8 cellular contexts compared by ENCODE assay signal in the genomic region with DNA sequence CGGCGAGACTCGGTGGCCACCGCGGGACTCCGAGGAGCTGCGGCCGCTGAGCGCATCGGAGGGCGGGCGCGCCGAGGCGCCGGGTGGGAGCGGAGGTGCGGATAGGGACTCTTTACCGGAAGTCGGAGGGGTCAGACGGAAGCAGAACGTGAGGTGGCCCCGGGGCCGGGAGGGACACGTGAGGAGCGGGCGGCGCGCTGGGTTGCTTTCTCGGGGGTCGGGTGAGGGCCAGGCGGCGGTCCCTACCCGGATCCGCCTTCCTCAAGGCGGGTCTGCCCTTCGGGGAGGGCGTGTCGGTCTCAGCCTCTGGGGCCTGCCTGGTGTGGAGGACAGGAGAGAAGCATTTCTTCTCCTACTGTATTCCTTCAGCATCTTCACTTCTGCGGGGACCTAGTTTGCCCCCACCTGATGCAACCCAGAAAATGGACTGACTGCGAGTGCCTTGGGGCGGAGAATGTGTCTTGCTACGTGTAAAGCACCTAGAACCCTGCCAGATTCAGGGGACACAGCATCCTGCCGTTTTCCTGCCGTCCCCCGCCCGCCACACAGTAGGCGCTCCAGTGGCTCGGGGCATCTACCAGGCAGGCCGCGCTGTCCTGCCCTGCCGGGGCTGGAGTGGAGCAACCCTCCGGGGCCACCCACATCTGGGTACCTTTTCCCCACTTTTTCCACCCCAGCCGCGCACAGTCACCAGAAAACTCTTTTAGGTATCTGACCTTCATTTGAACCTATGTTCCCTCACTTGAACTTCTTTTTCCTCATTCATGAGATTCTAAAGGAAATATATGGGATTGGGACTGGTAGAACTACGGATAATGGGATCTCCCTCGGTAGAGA. TPM values are rescaled to one million over a fixed set of nuclear protein-coding genes. Genes with fewer than 3 reads are reported as not detected.
A peak's percentile ranks its signal among the peaks of the same experiment; 100 is the strongest.
DNase-seq lines count a peak whose midpoint lies in the region; ATAC-seq and TF ChIP-seq lines count a peak whose summit lies in the region.

No MANE protein-coding gene starts in this region.

- H3K9me3 Mint-ChIP-seq in activated T-cell treated with anti-CD3 and anti-CD28 coated beads, Interleukin-2, amount 50 U/mL, for 4 hours: no peaks in the 10 kb centered on the region

- no peak overlapping the region; the same call in 2 of the 3 replicates for H2BK15ac ChIP-seq in IMR-90 (ENCODE audit: low read depth, low read length)

- H3K56ac ChIP-seq in IMR-90 (ENCODE audit: extremely low read depth, insufficient read depth, low read length): peak overlapping the region; percentile 97

- H4K8ac ChIP-seq in IMR-90 (ENCODE audit: low read depth in 2 of 2, low read length in 2 of 2): peak overlapping the region; percentile 98

- H4K91ac ChIP-seq in IMR-90 (ENCODE audit: insufficient read depth, low read depth, low read length): peak overlapping the region; percentile 96

- H3K23ac ChIP-seq in IMR-90 (ENCODE audit: low read depth, low read length): peak overlapping the region; percentile 98; the same call in 1 of the 2 replicates

- WGBS in IMR-90 (ENCODE audit: extremely low coverage in 2 of 2, insufficient read length in 1 of 2), 2 experiments: 3% methylated on average over 22 of the region's 57 CpGs; no CpG with 5 or more reads in 1 of the 2 experiments

- peak overlapping the region; percentile 100 for H2BK5ac ChIP-seq in IMR-90 (ENCODE audit: low read depth, low read length, poor library complexity, severe bottlenecking)

- peak overlapping the region; percentile 87 for H4K5ac ChIP-seq in IMR-90 (ENCODE audit: low read depth, low read length)

- no peaks in the 10 kb centered on the region for H3K27me3 Mint-ChIP-seq in activated T-cell treated with anti-CD3 and anti-CD28 coated beads, Interleukin-2, amount 50 U/mL, for 4 hours (ENCODE audit: low read depth)

- peak overlapping the region; percentile 85 for H3K14ac ChIP-seq in IMR-90 (replicated peaks; ENCODE audit: low read depth, low read length)

- peak overlapping the region; percentile 98 for H2AK9ac ChIP-seq in IMR-90 (replicated peaks; ENCODE audit: low read depth, low read length, poor library complexity)

- DNase-seq in DMS 273 treated with DMSO at 0.1 percent for 48 hours (lab: John Stamatoyannopoulos, UW) (peak; percentile 85), IMR-90 (peak; percentile 95), OCI-M1 (lab: John Stamatoyannopoulos, UW) (peak; percentile 91)
- peak; percentile 84 for DNase-seq in activated T-cell treated with anti-CD3 and anti-CD28 coated beads, Interleukin-2, amount 50 U/mL, for 4 hours
- DNase-seq in stimulated activated CD8-positive, alpha-beta memory T cell treated with anti-CD3 and anti-CD28 coated beads, Interleukin-4, amount 100 ng/mL, for 4 hours (ENCODE audit: low read depth in 2 of 2, low spot score in 1 of 2): peak; percentile 67 to 85

- CTCF ChIA-PET in IMR-90 (lab: Yijun Ruan, JAX): no interaction called here

- H2AK5ac ChIP-seq in IMR-90 (ENCODE audit: low read depth, low read length): peak overlapping the region; percentile 60

- H3K27me3 ChIP-seq in IMR-90 (ENCODE audit: control insufficient read depth, insufficient read depth, low read length): no peaks in the 10 kb centered on the region
- no peaks in the 10 kb centered on the region for H3K27me3 ChIP-seq in mucosa of stomach (ENCODE audit: control insufficient read depth, insufficient read depth, low read length)

- peak; percentile 69 for ATAC-seq in GM21528 (IDR thresholded peaks at IDR 0.05; ENCODE audit: low FRiP score, unreplicated experiment)
- ATAC-seq in IMR-90 (ENCODE audit: low read depth): peak; percentile 89
- peak; percentile 89 to 90 for ATAC-seq in activated T-cell treated with anti-CD3 and anti-CD28 coated beads, Interleukin-2, amount 50 U/mL, for 4 hours
- ATAC-seq in esophagus mucosa: peak; percentile 82

- no peak for TF ChIP-seq CTCF in IMR-90 (conservative IDR thresholded peaks at IDR 0.05; ENCODE audit: low read depth, low read length)

- H3K36me3 Mint-ChIP-seq in activated T-cell treated with anti-CD3 and anti-CD28 coated beads, Interleukin-2, amount 50 U/mL, for 4 hours (ENCODE audit: insufficient read depth): no peaks in the 10 kb centered on the region

- H3K4me3 Mint-ChIP-seq in activated T-cell treated with anti-CD3 and anti-CD28 coated beads, Interleukin-2, amount 50 U/mL, for 4 hours: peak overlapping the region; percentile 86

- peak overlapping the region; percentile 94 for H2BK120ac ChIP-seq in IMR-90 (ENCODE audit: low read depth, low read length)

- POLR2A ChIA-PET in IMR-90 (lab: Charles Lee; ENCODE audit: unreplicated experiment): no interaction called here

- peak overlapping the region; percentile 95 for H3K9ac ChIP-seq in IMR-90 (ENCODE audit: low read depth, low read length)
- peak overlapping the region; percentile 76 for H3K9ac ChIP-seq in mucosa of stomach (ENCODE audit: low read length)

- H4K20me1 ChIP-seq in IMR-90 (ENCODE audit: insufficient read depth, low read length): peaks cover 36% of the 10 kb centered on the region

- no peak; the same call in 1 of the 2 replicates for TF ChIP-seq RAD21 in IMR-90 (IDR thresholded peaks at IDR 0.05; ENCODE audit: low read length)

- H3K9me3 ChIP-seq in IMR-90 (ENCODE audit: control insufficient read depth, insufficient read depth, low read length): no peaks in the 10 kb centered on the region
- no peaks in the 10 kb centered on the region for H3K9me3 ChIP-seq in mucosa of stomach (ENCODE audit: control insufficient read depth, low read length)

- peak overlapping the region; percentile 98 for H3K27ac ChIP-seq in IMR-90 (ENCODE audit: insufficient read depth, low read length)

- H3K4me3 ChIP-seq in IMR-90 (ENCODE audit: insufficient read depth, low read depth, low read length): peak overlapping the region; percentile 65
- peak overlapping the region; percentile 69 for H3K4me3 ChIP-seq in mucosa of stomach (ENCODE audit: low read length)

- H3K9me1 ChIP-seq in IMR-90 (ENCODE audit: insufficient read depth, low read length): no peaks in the 10 kb centered on the region

- TSS peak; percentile 46 for BruUV-seq in IMR-90 (replicated peaks; lab: Mats Ljungman, UMichigan)

- H3K4me2 ChIP-seq in IMR-90 (ENCODE audit: low read depth, low read length): peak overlapping the region; percentile 98

- H2AFZ ChIP-seq in IMR-90 (replicated peaks; ENCODE audit: low read length, poor library complexity): peak overlapping the region; percentile 98

- no peaks in the 10 kb centered on the region for H3K4me1 ChIP-seq in IMR-90 (ENCODE audit: control insufficient read depth, insufficient read depth, low read length)
- H3K4me1 ChIP-seq in mucosa of stomach (ENCODE audit: control insufficient read depth, insufficient read depth, low read length): peaks cover 13% of the 10 kb centered on the region

- peak overlapping the region; percentile 97 for H3K4ac ChIP-seq in IMR-90 (ENCODE audit: low read depth, low read length)

- dilution Hi-C loops in IMR-90 (cut with HindIII; ENCODE audit: low sequenced_read_pairs, unreplicated experiment): no loop called here

- TF ChIP-seq POLR2A in IMR-90 (IDR thresholded peaks at IDR 0.05; ENCODE audit: low read depth, low read length): peak; percentile 84

- H3K18ac ChIP-seq in IMR-90 (ENCODE audit: low read depth, low read length): peak overlapping the region; percentile 88

- peaks cover 26% of the 10 kb centered on the region for H3K4me1 Mint-ChIP-seq in activated T-cell treated with anti-CD3 and anti-CD28 coated beads, Interleukin-2, amount 50 U/mL, for 4 hours (ENCODE audit: low read depth)

- intact Hi-C loops in IMR-90 (cut with micrococcal nuclease): loop anchor here (1.0 to 10.0 kb wide), 4 partner anchors 29 to 132 kb away; no protein-coding TSS in a partner anchor

- no peak overlapping the region for H2BK20ac ChIP-seq in IMR-90 (ENCODE audit: low read depth, low read length)

- peaks cover 9 to 16% of the 10 kb centered on the region in 2 experiments; a peak in 1 of 4 replicates for H3K79me1 ChIP-seq in IMR-90 (ENCODE audit: low read depth in 1 of 2, low read length in 2 of 2)

- no peaks in the 10 kb centered on the region for H3K36me3 ChIP-seq in IMR-90 (ENCODE audit: control insufficient read depth, insufficient read depth, low read length)
- no peaks in the 10 kb centered on the region for H3K36me3 ChIP-seq in mucosa of stomach (ENCODE audit: control insufficient read depth, insufficient read depth, low read length)

- in situ Hi-C loops in IMR-90 (cut with MboI; ENCODE audit: low sequenced_read_pairs): no loop called here

TF ChIP-seq in IMR-90, 13 proteins besides CTCF, POLR2A, EP300 and RAD21 (continues in another document):
- TF ChIP-seq, protein P1, sequence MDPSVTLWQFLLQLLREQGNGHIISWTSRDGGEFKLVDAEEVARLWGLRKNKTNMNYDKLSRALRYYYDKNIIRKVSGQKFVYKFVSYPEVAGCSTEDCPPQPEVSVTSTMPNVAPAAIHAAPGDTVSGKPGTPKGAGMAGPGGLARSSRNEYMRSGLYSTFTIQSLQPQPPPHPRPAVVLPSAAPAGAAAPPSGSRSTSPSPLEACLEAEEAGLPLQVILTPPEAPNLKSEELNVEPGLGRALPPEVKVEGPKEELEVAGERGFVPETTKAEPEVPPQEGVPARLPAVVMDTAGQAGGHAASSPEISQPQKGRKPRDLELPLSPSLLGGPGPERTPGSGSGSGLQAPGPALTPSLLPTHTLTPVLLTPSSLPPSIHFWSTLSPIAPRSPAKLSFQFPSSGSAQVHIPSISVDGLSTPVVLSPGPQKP (IDR thresholded peaks at IDR 0.05; ENCODE audit: borderline replicate concordance, low read depth, low read length): 0 out of 2 replicates have a peak, but pooled peaks have one; percentile 4
- peak; percentile 98 for TF ChIP-seq BHLHE40 (IDR thresholded peaks at IDR 0.05; ENCODE audit: low read depth, low read length)
- no peak for TF ChIP-seq CEBPB (IDR thresholded peaks at IDR 0.05; ENCODE audit: low read depth, low read length)
- no peak for TF ChIP-seq SMC3 (IDR thresholded peaks at IDR 0.05; ENCODE audit: low read depth, low read length)
- peak; percentile 83; the same call in 1 of the 2 replicates for TF ChIP-seq MAZ (IDR thresholded peaks at IDR 0.05; ENCODE audit: borderline replicate concordance, low read depth, low read length)
- no peak for TF ChIP-seq RFX5 (IDR thresholded peaks at IDR 0.05; ENCODE audit: low read depth, low read length)
- no peak for TF ChIP-seq RCOR1 (IDR thresholded peaks at IDR 0.05; ENCODE audit: insufficient replicate concordance, low read length)
- TF ChIP-seq MXI1 (IDR thresholded peaks at IDR 0.05; ENCODE audit: borderline replicate concordance, low read depth, low read length): peak; percentile 78; the same call in 1 of the 2 replicates

RNA-seq across cellular contexts. Expression of gene ATXN2, which starts 0.6 kb away (rescaled TPM):
- 12.4 and 20.6 TPM in 2 replicates for total RNA-seq in IMR-90 (2012; rRNA removed)
- 63.3 and 66.5 TPM in 2 replicates for polyA plus RNA-seq in IMR-90 (2012; rRNA removed)
- polyA plus RNA-seq in IMR-90 (2012; cell fraction: cytosol; rRNA removed): 21.7 and 52.9 TPM in 2 replicates
- 171 and 246 TPM in 2 replicates for polyA plus RNA-seq in IMR-90 (2012; cell fraction: nucleus; rRNA removed; ENCODE audit: low replicate concordance)
- 10 to 100 TPM; 32.3 to 34.8 (median 34.2) TPM for total RNA-seq in activated T-cell treated with anti-CD3 and anti-CD28 coated beads, Interleukin-2, amount 50 U/mL, for 4 hours
- 22.2 TPM for total RNA-seq in esophagus mucosa

Comparison
In these comparisons a context has a peak if more than half of its experiments do, and no peak if none do; other contexts are left out.
1. Peak in every context shown above with its lines: DNase-seq, ATAC-seq, H3K4me3 ChIP-seq and H3K27ac ChIP-seq.